Comparison of ENCODE assay signal across 30 cellular contexts in the genomic region with DNA sequence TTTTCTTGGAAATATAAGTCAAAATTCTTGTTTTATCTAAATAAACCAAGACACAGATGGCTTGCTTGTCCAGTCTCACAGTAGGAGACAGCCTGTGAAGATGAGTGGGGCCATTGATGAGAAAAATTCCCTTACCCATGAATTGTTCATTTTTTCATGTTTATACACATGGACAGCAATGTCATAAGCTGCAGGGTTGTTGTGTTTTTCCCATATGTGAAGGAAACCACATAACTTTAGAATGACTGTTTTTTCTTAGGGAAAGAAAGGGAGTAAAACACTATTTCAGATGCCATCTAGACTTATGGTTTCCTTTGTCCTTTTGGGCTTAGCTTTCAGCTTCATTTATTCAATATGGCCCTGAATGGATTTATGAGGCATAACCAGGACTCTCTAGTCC.
DNase-seq lines count a peak whose midpoint lies in the region; ATAC-seq and TF ChIP-seq lines count a peak whose summit lies in the region.
"Had no signal": no experiment of that assay in that cellular context is flagged by ENCODE, and none has a peak within 500 bp of the region (broad histone marks: within the 10 kb centered on the region; RNA-seq: fewer than 3 reads in every experiment).

No MANE protein-coding gene starts in this region.

- TF ChIP-seq CTCF in choroid plexus epithelial cell (conservative IDR thresholded peaks at IDR 0.05; ENCODE audit: low read depth, low read length) (no peak), Peyer's patch (IDR thresholded peaks at IDR 0.05) (no peak)

- no peaks in the 10 kb centered on the region for H3K27me3 ChIP-seq in Karpas-422 (ENCODE audit: low read length)
- no peaks in the 10 kb centered on the region for H3K27me3 ChIP-seq in Peyer's patch
- H3K27me3 ChIP-seq: ascending aorta, BLaER1, neural progenitor cell, vagina had no signal

- no peak overlapping the region for H2AFZ ChIP-seq in Karpas-422 (ENCODE audit: low read length)
- H2AFZ ChIP-seq: neural progenitor cell, parathyroid adenoma, PC-9 had no signal

- no peaks in the 10 kb centered on the region for H3K36me3 Mint-ChIP-seq in activated CD4-positive, alpha-beta T cell treated with anti-CD3 and anti-CD28 coated beads for 36 hours (ENCODE audit: low read depth)
- H3K36me3 Mint-ChIP-seq: activated naive CD4-positive, alpha-beta T cell treated with anti-CD3 and anti-CD28 coated beads, Interleukin-2, amount 50 U/mL, for 24 hours; neural progenitor cell had no signal

- no peaks in the 10 kb centered on the region for H4K20me1 ChIP-seq in Karpas-422 (ENCODE audit: insufficient read depth, low read depth, low read length)
- H4K20me1 ChIP-seq: BLaER1 had no signal

- H3K4me1 ChIP-seq in Karpas-422 (ENCODE audit: low read length) (no peaks in the 10 kb centered on the region), Peyer's patch (no peaks in the 10 kb centered on the region)
- H3K4me1 ChIP-seq: ascending aorta, left ventricle myocardium inferior, neural progenitor cell, parathyroid adenoma, vagina had no signal

- peaks cover 5% of the 10 kb centered on the region for H3K27me3 Mint-ChIP-seq in activated CD4-positive, alpha-beta T cell treated with anti-CD3 and anti-CD28 coated beads for 36 hours

- H3K4me1 Mint-ChIP-seq in activated CD4-positive, alpha-beta T cell treated with anti-CD3 and anti-CD28 coated beads for 36 hours = peaks cover 6% of the 10 kb centered on the region
- H3K4me1 Mint-ChIP-seq: neural progenitor cell; stimulated activated naive CD8-positive, alpha-beta T cell treated with anti-CD3 and anti-CD28 coated beads, Interleukin-15, amount 100 ng/mL, for 72 hours had no signal

- ATAC-seq in activated CD4-positive, alpha-beta T cell treated with anti-CD3 and anti-CD28 coated beads for 36 hours = no peak
- ATAC-seq: right cardiac atrium; stimulated activated naive CD8-positive, alpha-beta T cell treated with anti-CD3 and anti-CD28 coated beads, Interleukin-15, amount 100 ng/mL, for 72 hours had no signal

- no peak overlapping the region for H3K4me2 ChIP-seq in Karpas-422 (ENCODE audit: low read depth, low read length, poor library complexity, severe bottlenecking)
- H3K4me2 ChIP-seq: BLaER1, neural progenitor cell, PC-9 had no signal

- no peak overlapping the region for H3K4me3 Mint-ChIP-seq in activated CD4-positive, alpha-beta T cell treated with anti-CD3 and anti-CD28 coated beads for 36 hours
- H3K4me3 Mint-ChIP-seq: activated naive CD4-positive, alpha-beta T cell treated with anti-CD3 and anti-CD28 coated beads, Interleukin-2, amount 50 U/mL, for 24 hours; neural progenitor cell; stimulated activated naive CD8-positive, alpha-beta T cell treated with anti-CD3 and anti-CD28 coated beads, Interleukin-15, amount 100 ng/mL, for 72 hours had no signal

- no peaks in the 10 kb centered on the region for H3K9me2 ChIP-seq in Karpas-422 (replicated peaks; ENCODE audit: insufficient read depth, low read length)

- H3K79me2 ChIP-seq in Karpas-422 (ENCODE audit: low read length) = no peaks in the 10 kb centered on the region
- H3K79me2 ChIP-seq: parathyroid adenoma had no signal

- H3K36me3 ChIP-seq in Karpas-422 (ENCODE audit: insufficient read depth, low read length) (no peaks in the 10 kb centered on the region), Peyer's patch (no peaks in the 10 kb centered on the region)
- H3K36me3 ChIP-seq: ascending aorta, BLaER1, left ventricle myocardium inferior, neural progenitor cell, thoracic aorta, vagina had no signal

- POLR2A ChIA-PET in activated CD4-positive, alpha-beta T cell treated with anti-CD3 and anti-CD28 coated beads for 36 hours (lab: Charles Lee) = no interaction called here

- CTCF ChIA-PET in activated CD4-positive, alpha-beta T cell treated with anti-CD3 and anti-CD28 coated beads for 36 hours (lab: Charles Lee) = no interaction called here

- H3K9me3 ChIP-seq in Karpas-422 (ENCODE audit: low read length) = no peaks in the 10 kb centered on the region
- H3K9me3 ChIP-seq in Peyer's patch = no peaks in the 10 kb centered on the region
- H3K9me3 ChIP-seq: ascending aorta, BLaER1, left ventricle myocardium inferior, thoracic aorta, vagina had no signal

- H3K4me3 ChIP-seq in choroid plexus epithelial cell (ENCODE audit: low read depth, low read length) (no peak overlapping the region), Karpas-422 (ENCODE audit: low read length) (no peak overlapping the region), Peyer's patch (no peak overlapping the region)
- H3K4me3 ChIP-seq: ascending aorta, BLaER1, left ventricle myocardium inferior, neural progenitor cell, PC-9, thoracic aorta, vagina had no signal

- no peak for TF ChIP-seq POLR2A in Peyer's patch (IDR thresholded peaks at IDR 0.05)

- no peak overlapping the region for H3K27ac Mint-ChIP-seq in activated CD4-positive, alpha-beta T cell treated with anti-CD3 and anti-CD28 coated beads for 36 hours
- H3K27ac Mint-ChIP-seq: activated naive CD4-positive, alpha-beta T cell treated with anti-CD3 and anti-CD28 coated beads, Interleukin-2, amount 50 U/mL, for 24 hours; neural progenitor cell; stimulated activated naive CD8-positive, alpha-beta T cell treated with anti-CD3 and anti-CD28 coated beads, Interleukin-15, amount 100 ng/mL, for 72 hours had no signal

- intact Hi-C loops in activated CD4-positive, alpha-beta T cell treated with anti-CD3 and anti-CD28 coated beads for 36 hours (cut with DNase I, micrococcal nuclease) = no loop called here

- no peak overlapping the region for H3K9ac ChIP-seq in Karpas-422 (ENCODE audit: low read length)
- H3K9ac ChIP-seq: BLaER1, neural progenitor cell, parathyroid adenoma had no signal

- H3K9me3 Mint-ChIP-seq in activated CD4-positive, alpha-beta T cell treated with anti-CD3 and anti-CD28 coated beads for 36 hours (ENCODE audit: low read depth) = no peaks in the 10 kb centered on the region

- H3K27ac ChIP-seq in Karpas-422 (ENCODE audit: low read length) (no peak overlapping the region), Peyer's patch (no peak overlapping the region)
- H3K27ac ChIP-seq: ascending aorta, BLaER1, HL-60, left ventricle myocardium inferior, neural progenitor cell, parathyroid adenoma, PC-9, thoracic aorta, vagina, VCaP had no signal

- DNase-seq in ELR (ENCODE audit: low read depth) (peak; percentile 42), M059J (ENCODE audit: low read depth) (peak; percentile 33), choroid plexus epithelial cell (ENCODE audit: low read depth) (peak; percentile 16), renal cortical epithelial cell (ENCODE audit: low read depth) (peak; percentile 2), NCI-H187 (lab: John Stamatoyannopoulos, UW) (no peak), Karpas-422 (no peak), Peyer's patch (no peak)
- DNase-seq in activated CD4-positive, alpha-beta T cell treated with anti-CD3 and anti-CD28 coated beads for 36 hours = no peak
- DNase-seq: activated CD4-positive, alpha-beta T cell treated with anti-CD3 and anti-CD28 coated beads for 48 hours; cerebellar nuclear complex; left ventricle myocardium inferior; MV-4-11; NCI-H1436; NCI-H2081 treated with DMSO at 0.1 percent for 48 hours; NCI-H345; NCI-H69; PC-9; right cardiac atrium; SHP77 treated with DMSO at 0.1 percent for 48 hours; stimulated activated naive CD8-positive, alpha-beta T cell treated with anti-CD3 and anti-CD28 coated beads, Interleukin-15, amount 100 ng/mL, for 72 hours; T1000 had no signal

Comparison
In these comparisons a context has a peak if more than half of its experiments do, and no peak if none do; other contexts are left out.
1. DNase-seq: peak in ELR (single experiment), M059J (single experiment), choroid plexus epithelial cell (single experiment) and renal cortical epithelial cell (single experiment); none in NCI-H187 (0 of 2), activated CD4-positive, alpha-beta T cell treated with anti-CD3 and anti-CD28 coated beads for 36 hours (single experiment), Karpas-422 (single experiment) and Peyer's patch (0 of 3).